ENCODE assay signal across 15 cellular contexts in the genomic region with DNA sequence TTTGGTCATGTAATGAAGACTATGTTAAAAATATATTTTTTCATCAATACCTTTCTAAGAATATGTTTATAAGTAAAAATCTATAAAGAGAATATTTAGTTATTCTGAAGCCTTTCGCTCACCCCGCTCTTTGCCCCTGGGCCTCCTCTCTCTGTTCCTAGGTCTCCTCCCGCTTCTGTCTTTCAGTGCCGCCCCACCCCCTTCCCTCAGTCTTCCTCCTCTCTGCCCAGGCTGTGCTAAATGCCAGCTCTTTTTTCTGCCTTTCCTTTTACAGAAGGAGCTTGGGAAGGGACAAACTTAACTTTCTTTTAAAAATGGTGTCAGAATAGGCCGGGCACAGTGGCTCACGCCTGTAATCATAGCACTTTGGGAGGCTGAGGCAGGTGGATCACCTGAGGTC. TPM values are rescaled to one million over a fixed set of nuclear protein-coding genes. Genes with fewer than 3 reads are reported as not detected.
DNase-seq lines count a peak whose midpoint lies in the region; ATAC-seq and TF ChIP-seq lines count a peak whose summit lies in the region.
"Had no signal": no experiment of that assay in that cellular context is flagged by ENCODE, and none has a peak within 500 bp of the region (broad histone marks: within the 10 kb centered on the region; RNA-seq: fewer than 3 reads in every experiment).

No MANE protein-coding gene starts in this region.

- no peaks in the 10 kb centered on the region for H3K4me1 Mint-ChIP-seq in endothelial cell (ENCODE audit: unreplicated experiment)
- H3K4me1 Mint-ChIP-seq: CD4-positive, alpha-beta memory T cell had no signal

- no peaks in the 10 kb centered on the region for H3K27me3 ChIP-seq in ascending aorta
- no peaks in the 10 kb centered on the region for H3K27me3 ChIP-seq in tibial artery
- H3K27me3 ChIP-seq: BE2C had no signal

- no peak overlapping the region for H3K27ac Mint-ChIP-seq in endothelial cell (ENCODE audit: unreplicated experiment)
- H3K27ac Mint-ChIP-seq: IgD-negative memory B cell had no signal

- TF ChIP-seq CTCF in ascending aorta (IDR thresholded peaks at IDR 0.05) (no peak), tibial artery (IDR thresholded peaks at IDR 0.05) (no peak), endothelial cell (IDR thresholded peaks at IDR 0.05; ENCODE audit: unreplicated experiment) (no peak)

- intact Hi-C loops in ascending aorta (cut with DNase I) (no loop called here), tibial artery (cut with DNase I; ENCODE audit: low total_unique reads) (no loop called here)

- H3K4me3 ChIP-seq in ascending aorta, result peak overlapping the region in 1 of 2 donors; percentile 15
- no peak overlapping the region for H3K4me3 ChIP-seq in tibial artery

- H3K9me3 ChIP-seq in ascending aorta (no peaks in the 10 kb centered on the region), tibial artery (no peaks in the 10 kb centered on the region)
- H3K9me3 ChIP-seq: BE2C had no signal

- peaks cover 9 to 21% of the 10 kb centered on the region in 2 donors for H3K4me1 ChIP-seq in ascending aorta
- peaks cover 0 to 54% (median 20%) of the 10 kb centered on the region in 4 donors for H3K4me1 ChIP-seq in tibial artery
- H3K4me1 ChIP-seq: BE2C had no signal

- no peaks in the 10 kb centered on the region for H3K9me3 Mint-ChIP-seq in endothelial cell (ENCODE audit: unreplicated experiment)
- H3K9me3 Mint-ChIP-seq: CD4-positive, alpha-beta memory T cell had no signal

- H3K27ac ChIP-seq in ascending aorta (peak overlapping the region; percentile 74 to 75), tibial artery (peak overlapping the region; percentile 69 to 77)
- H3K27ac ChIP-seq: C4-2B had no signal

- H3K36me3 Mint-ChIP-seq in endothelial cell (ENCODE audit: low read depth, unreplicated experiment), result peaks cover 37% of the 10 kb centered on the region
- H3K36me3 Mint-ChIP-seq: CD4-positive, alpha-beta memory T cell had no signal

- peaks cover 8% of the 10 kb centered on the region for H3K27me3 Mint-ChIP-seq in endothelial cell (ENCODE audit: unreplicated experiment)
- H3K27me3 Mint-ChIP-seq: CD4-positive, alpha-beta memory T cell; IgD-negative memory B cell had no signal

- H3K4me3 Mint-ChIP-seq in endothelial cell (ENCODE audit: unreplicated experiment), result no peak overlapping the region
- H3K4me3 Mint-ChIP-seq: CD4-positive, alpha-beta memory T cell; IgD-negative memory B cell had no signal

- DNase-seq in Ammon's horn (ENCODE audit: low spot score) (peak; percentile 21), ascending aorta (ENCODE audit: low spot score in 2 of 2) (no peak), medulla oblongata (ENCODE audit: extremely low spot score) (peak; percentile 30), tibial artery (peak; percentile 31 to 85), endothelial cell (ENCODE audit: low spot score) (no peak), DMS79 treated with DMSO at 0.1 percent for 48 hours (lab: John Stamatoyannopoulos, UW) (no peak)
- DNase-seq: BE2C; CD4-positive, alpha-beta memory T cell; DMS153; DND-41; GDM1 had no signal

- H3K36me3 ChIP-seq in ascending aorta, result peaks cover 67 to 72% of the 10 kb centered on the region in 2 donors
- H3K36me3 ChIP-seq in tibial artery, result peaks cover 61 to 77% (median 71%) of the 10 kb centered on the region in 3 donors
- H3K36me3 ChIP-seq: BE2C had no signal

- ATAC-seq in GM21447 (IDR thresholded peaks at IDR 0.05; ENCODE audit: unreplicated experiment), result no peak

RNA-seq across cellular contexts. Expression of gene HIF3A, which starts 22.8 kb away (rescaled TPM):
- total RNA-seq in ascending aorta (591 TPM), endothelial cell (ENCODE audit: unreplicated experiment) (54.2 TPM)
- total RNA-seq: CD4-positive, alpha-beta memory T cell; HT1080 had no signal

RNA-seq across cellular contexts. Expression of gene PPP5C, which starts 27.3 kb away (rescaled TPM):
- total RNA-seq in ascending aorta (96.1 TPM), endothelial cell (ENCODE audit: unreplicated experiment) (66.7 TPM)

Comparison
In these comparisons a context has a peak if more than half of its experiments do, and no peak if none do; other contexts are left out.
1. DNase-seq: peak in Ammon's horn (single experiment), medulla oblongata (single experiment) and tibial artery (2 of 2); none in ascending aorta (0 of 2), endothelial cell (single experiment) and DMS79 treated with DMSO at 0.1 percent for 48 hours (single experiment).
2. RNA of gene HIF3A, which starts 22.8 kb away (total RNA-seq): 591 TPM in ascending aorta (single experiment); 54.2 TPM in endothelial cell (single experiment); every median in the first group is over 10 times any median in the second.